1 cellular context compared by ENCODE assay signal in the genomic region with DNA sequence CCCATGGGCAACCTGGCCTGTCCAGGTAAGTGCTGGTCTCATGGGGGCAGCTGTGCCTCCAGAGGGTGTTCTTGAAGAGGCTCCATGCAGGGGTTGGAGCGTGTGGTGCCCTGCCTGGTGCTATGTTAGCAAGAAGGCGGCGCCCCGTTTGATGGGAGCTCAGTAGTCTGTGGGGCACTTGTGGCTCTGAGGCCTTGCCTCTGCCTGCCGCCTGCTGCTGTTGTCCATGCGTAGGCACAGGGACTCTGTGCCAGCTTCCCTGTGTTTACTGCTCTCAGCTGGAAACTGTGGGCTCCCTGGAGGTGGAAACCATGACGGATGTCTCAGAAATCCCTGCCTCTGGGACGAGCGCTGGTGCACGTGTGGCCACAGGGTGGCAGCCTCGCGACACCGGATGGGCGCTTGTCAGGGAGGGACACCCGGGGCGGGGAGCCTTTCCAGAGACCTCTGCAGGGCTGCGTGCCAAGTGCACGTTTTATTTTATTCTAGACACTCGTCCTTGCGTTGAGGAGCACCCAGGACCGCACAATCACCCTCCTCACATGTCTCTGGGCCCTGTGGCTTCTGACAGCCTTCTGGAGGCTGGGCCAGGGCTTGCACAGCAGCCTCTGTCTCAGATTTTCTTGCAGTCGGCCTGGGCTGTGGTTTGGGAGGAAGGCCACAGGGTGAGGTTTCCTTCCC.
TF ChIP-seq lines count a peak whose summit lies in the region.

No MANE protein-coding gene starts in this region.

TF ChIP-seq in neural cell, 6 proteins besides CTCF, POLR2A, EP300 and RAD21:
- TF ChIP-seq POLR2AphosphoS5 (IDR thresholded peaks at IDR 0.05) (no peak), SMC3 (conservative IDR thresholded peaks at IDR 0.05; ENCODE audit: poor library complexity) (peak; percentile 96), MXI1 (conservative IDR thresholded peaks at IDR 0.05; ENCODE audit: poor library complexity, severe bottlenecking) (peak; percentile 29)
TF ChIP-seq in neural cell: peak in this region for 2.
